ENCODE assay signal across 15 cellular contexts in genomic region chr1:10917513-10918454, GRCh38.
DNase-seq lines count a peak whose midpoint lies in the region; ATAC-seq and TF ChIP-seq lines count a peak whose summit lies in the region.
"Had no signal": no experiment of that assay in that cellular context is flagged by ENCODE, and none has a peak within 500 bp of the region (broad histone marks: within the 10 kb centered on the region; RNA-seq: fewer than 3 reads in every experiment).

No MANE protein-coding gene starts in this region.

- H3K4me1 ChIP-seq in RWPE2 (ENCODE audit: insufficient read depth, poor library complexity, severe bottlenecking) (peaks cover 7% of the 10 kb centered on the region), endodermal cell (ENCODE audit: control insufficient read depth, insufficient read depth, low read length) (no peaks in the 10 kb centered on the region)
- H3K4me1 ChIP-seq: right lobe of liver, transverse colon had no signal

- no peak for TF ChIP-seq POLR2A in erythroblast (IDR thresholded peaks at IDR 0.05; ENCODE audit: low read length)

- H3K36me3 Mint-ChIP-seq in naive thymus-derived CD8-positive, alpha-beta T cell, result no peaks in the 10 kb centered on the region
- no peaks in the 10 kb centered on the region for H3K36me3 Mint-ChIP-seq in endodermal cell (ENCODE audit: low read depth)

- no peaks in the 10 kb centered on the region for H3K9me3 Mint-ChIP-seq in naive thymus-derived CD8-positive, alpha-beta T cell
- H3K9me3 Mint-ChIP-seq in endodermal cell, result no peaks in the 10 kb centered on the region

- DNase-seq in DMS53 (lab: John Stamatoyannopoulos, UW) (peak; percentile 20), DMS53 treated with DMSO at 0.1 percent for 48 hours (lab: John Stamatoyannopoulos, UW; ENCODE audit: unreplicated experiment) (no peak), NCI-H1092 treated with DMSO at 0.1 percent for 48 hours (lab: John Stamatoyannopoulos, UW) (peak; percentile 60), RWPE2 (ENCODE audit: low spot score) (no peak), NCI-H1048 (lab: John Stamatoyannopoulos, UW) (no peak), endodermal cell (no peak), erythroblast (lab: John Stamatoyannopoulos, UW) (no peak)
- peak in 5 of 10 donors; percentile 34 to 75 (median 61) for DNase-seq in naive thymus-derived CD8-positive, alpha-beta T cell
- DNase-seq: 8988T; activated CD4-positive, alpha-beta T cell treated with anti-CD3 and anti-CD28 coated beads for 1 hour; foreskin keratinocyte; islet precursor cell; transverse colon had no signal

- 80 to 84% methylated on average over 5 to 10 of the region's 10 CpGs for WGBS in endodermal cell (ENCODE audit: insufficient coverage in 1 of 2, insufficient read length in 1 of 2), 2 experiments

- peaks cover 0 to 6% (median 0%) of the 10 kb centered on the region in 5 donors for H3K27me3 Mint-ChIP-seq in naive thymus-derived CD8-positive, alpha-beta T cell
- no peaks in the 10 kb centered on the region for H3K27me3 Mint-ChIP-seq in endodermal cell (ENCODE audit: insufficient read depth)

- H3K27ac ChIP-seq in RWPE2 (ENCODE audit: poor library complexity, severe bottlenecking), result no peak overlapping the region
- no peak overlapping the region for H3K27ac ChIP-seq in endodermal cell (ENCODE audit: low read depth, low read length)
- H3K27ac ChIP-seq: foreskin keratinocyte, right lobe of liver, SK-N-MC, transverse colon had no signal

- 0 out of 3 replicates have a peak, but pooled peaks have one; percentile 14 for ATAC-seq in RWPE2 (ENCODE audit: low read depth)
- peak; percentile 85 to 89 for ATAC-seq in naive thymus-derived CD8-positive, alpha-beta T cell
- ATAC-seq: foreskin keratinocyte, right lobe of liver had no signal

- H3K9ac ChIP-seq in endodermal cell (ENCODE audit: extremely low read depth, low read length, poor library complexity, severe bottlenecking), result no peak overlapping the region

- H3K4me3 ChIP-seq in RWPE2 (ENCODE audit: severe bottlenecking) (no peak overlapping the region), endodermal cell (ENCODE audit: low read length) (no peak overlapping the region)
- H3K4me3 ChIP-seq: right lobe of liver, SK-N-MC, transverse colon had no signal

- peak overlapping the region in 9 of 10 donors; percentile 10 to 93 (median 86) for H3K27ac Mint-ChIP-seq in naive thymus-derived CD8-positive, alpha-beta T cell
- no peak overlapping the region for H3K27ac Mint-ChIP-seq in endodermal cell

- no peaks in the 10 kb centered on the region for H3K9me3 ChIP-seq in RWPE2 (ENCODE audit: severe bottlenecking)
- H3K9me3 ChIP-seq in endodermal cell (ENCODE audit: control insufficient read depth, low read length), result no peaks in the 10 kb centered on the region
- H3K9me3 ChIP-seq: right lobe of liver, transverse colon had no signal

- TF ChIP-seq CTCF in RWPE2 (IDR thresholded peaks at IDR 0.05; ENCODE audit: poor library complexity, severe bottlenecking) (no peak), endodermal cell (conservative IDR thresholded peaks at IDR 0.05) (no peak)

- H3K36me3 ChIP-seq in RWPE2 (ENCODE audit: low read depth) (no peaks in the 10 kb centered on the region), endodermal cell (ENCODE audit: control insufficient read depth, insufficient read depth, low read length) (no peaks in the 10 kb centered on the region)
- H3K36me3 ChIP-seq: right lobe of liver, transverse colon had no signal

- peaks cover 22 to 32% (median 26%) of the 10 kb centered on the region in 4 donors for H3K4me1 Mint-ChIP-seq in naive thymus-derived CD8-positive, alpha-beta T cell
- no peaks in the 10 kb centered on the region for H3K4me1 Mint-ChIP-seq in endodermal cell

- no peaks in the 10 kb centered on the region for H3K27me3 ChIP-seq in RWPE2 (ENCODE audit: insufficient read depth, poor library complexity, severe bottlenecking)
- H3K27me3 ChIP-seq in endodermal cell (ENCODE audit: control insufficient read depth, insufficient read depth, low read length, poor library complexity, severe bottlenecking), result no peaks in the 10 kb centered on the region
- H3K27me3 ChIP-seq: foreskin keratinocyte, right lobe of liver had no signal

- POLR2A ChIA-PET in naive thymus-derived CD8-positive, alpha-beta T cell (lab: Charles Lee), result interaction anchor here (0.6 to 1.7 kb wide), 7 partner anchors 9 to 704 kb away, joined by 3 to 7 read pairs (median 3); no protein-coding TSS in a partner anchor

- peak overlapping the region; percentile 70 to 92 (median 85) for H3K4me3 Mint-ChIP-seq in naive thymus-derived CD8-positive, alpha-beta T cell
- H3K4me3 Mint-ChIP-seq in endodermal cell, result no peak overlapping the region

Comparison
In these comparisons a context has a peak if more than half of its experiments do, and no peak if none do; other contexts are left out.
1. DNase-seq: peak in DMS53 (single experiment) and NCI-H1092 treated with DMSO at 0.1 percent for 48 hours (single experiment); none in DMS53 treated with DMSO at 0.1 percent for 48 hours (single experiment), RWPE2 (single experiment), NCI-H1048 (single experiment), endodermal cell (single experiment) and erythroblast (0 of 2).